Comparison of ENCODE assay signal across 1 cellular context in the genomic region with DNA sequence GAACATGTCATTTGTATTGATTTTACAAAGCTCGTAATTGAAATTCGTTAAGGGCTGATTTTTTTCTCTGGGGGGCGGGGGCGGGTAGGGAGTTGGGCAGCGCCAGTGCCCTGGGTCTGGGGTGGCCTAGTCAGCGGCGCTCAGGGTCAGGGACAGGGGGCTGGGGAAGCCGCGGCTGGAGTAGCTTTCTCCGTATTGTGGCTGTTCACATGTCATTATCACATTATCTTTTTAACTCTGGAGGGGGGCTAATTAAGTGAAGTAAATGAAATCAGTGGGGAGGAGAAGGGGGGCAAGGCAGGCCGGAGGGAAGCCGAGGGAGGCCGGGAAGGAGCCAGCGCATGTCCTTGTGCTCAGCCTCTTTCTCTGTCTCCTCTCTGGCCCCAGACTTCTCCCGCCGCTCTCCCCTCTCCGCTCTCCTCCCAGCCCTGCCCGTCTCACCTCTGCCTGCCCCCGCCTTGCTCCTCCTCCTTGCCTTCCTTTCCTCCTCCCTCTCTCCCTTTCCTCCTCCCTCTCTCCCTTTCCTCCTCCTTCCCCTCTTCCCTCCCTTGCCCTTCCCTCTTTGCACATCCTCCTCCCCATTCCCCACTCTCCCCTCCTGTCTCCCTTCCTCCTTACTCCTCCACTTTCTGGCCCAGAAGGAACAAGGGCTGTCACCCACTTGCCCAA.
TF ChIP-seq lines count a peak whose summit lies in the region.

No MANE protein-coding gene starts in this region.

TF ChIP-seq in HCT116, 20 proteins besides CTCF, POLR2A, EP300 and RAD21:
- TF ChIP-seq CEBPB (IDR thresholded peaks at IDR 0.05; ENCODE audit: low read depth): no peak
- TF ChIP-seq, protein P1, sequence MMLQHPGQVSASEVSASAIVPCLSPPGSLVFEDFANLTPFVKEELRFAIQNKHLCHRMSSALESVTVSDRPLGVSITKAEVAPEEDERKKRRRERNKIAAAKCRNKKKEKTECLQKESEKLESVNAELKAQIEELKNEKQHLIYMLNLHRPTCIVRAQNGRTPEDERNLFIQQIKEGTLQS (IDR thresholded peaks at IDR 0.05): no peak
- no peak for TF ChIP-seq SIN3A (IDR thresholded peaks at IDR 0.05; ENCODE audit: low read depth)
- no peak for TF ChIP-seq ZNF274 (IDR thresholded peaks at IDR 0.05; ENCODE audit: low read depth, low read length)
- TF ChIP-seq, protein P2, sequence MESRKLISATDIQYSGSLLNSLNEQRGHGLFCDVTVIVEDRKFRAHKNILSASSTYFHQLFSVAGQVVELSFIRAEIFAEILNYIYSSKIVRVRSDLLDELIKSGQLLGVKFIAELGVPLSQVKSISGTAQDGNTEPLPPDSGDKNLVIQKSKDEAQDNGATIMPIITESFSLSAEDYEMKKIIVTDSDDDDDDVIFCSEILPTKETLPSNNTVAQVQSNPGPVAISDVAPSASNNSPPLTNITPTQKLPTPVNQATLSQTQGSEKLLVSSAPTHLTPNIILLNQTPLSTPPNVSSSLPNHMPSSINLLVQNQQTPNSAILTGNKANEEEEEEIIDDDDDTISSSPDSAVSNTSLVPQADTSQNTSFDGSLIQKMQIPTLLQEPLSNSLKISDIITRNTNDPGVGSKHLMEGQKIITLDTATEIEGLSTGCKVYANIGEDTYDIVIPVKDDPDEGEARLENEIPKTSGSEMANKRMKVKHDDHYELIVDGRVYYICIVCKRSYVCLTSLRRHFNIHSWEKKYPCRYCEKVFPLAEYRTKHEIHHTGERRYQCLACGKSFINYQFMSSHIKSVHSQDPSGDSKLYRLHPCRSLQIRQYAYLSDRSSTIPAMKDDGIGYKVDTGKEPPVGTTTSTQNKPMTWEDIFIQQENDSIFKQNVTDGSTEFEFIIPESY (IDR thresholded peaks at IDR 0.05; ENCODE audit: extremely low read depth, insufficient replicate concordance, low read length): no peak
- TF ChIP-seq JUND (IDR thresholded peaks at IDR 0.05): no peak
- no peak for TF ChIP-seq ZFX (IDR thresholded peaks at IDR 0.05)
- TF ChIP-seq EZH2 (IDR thresholded peaks at IDR 0.05): no peak
- no peak for TF ChIP-seq EGR1 (IDR thresholded peaks at IDR 0.05; ENCODE audit: low read depth)
- TF ChIP-seq, protein P3, sequence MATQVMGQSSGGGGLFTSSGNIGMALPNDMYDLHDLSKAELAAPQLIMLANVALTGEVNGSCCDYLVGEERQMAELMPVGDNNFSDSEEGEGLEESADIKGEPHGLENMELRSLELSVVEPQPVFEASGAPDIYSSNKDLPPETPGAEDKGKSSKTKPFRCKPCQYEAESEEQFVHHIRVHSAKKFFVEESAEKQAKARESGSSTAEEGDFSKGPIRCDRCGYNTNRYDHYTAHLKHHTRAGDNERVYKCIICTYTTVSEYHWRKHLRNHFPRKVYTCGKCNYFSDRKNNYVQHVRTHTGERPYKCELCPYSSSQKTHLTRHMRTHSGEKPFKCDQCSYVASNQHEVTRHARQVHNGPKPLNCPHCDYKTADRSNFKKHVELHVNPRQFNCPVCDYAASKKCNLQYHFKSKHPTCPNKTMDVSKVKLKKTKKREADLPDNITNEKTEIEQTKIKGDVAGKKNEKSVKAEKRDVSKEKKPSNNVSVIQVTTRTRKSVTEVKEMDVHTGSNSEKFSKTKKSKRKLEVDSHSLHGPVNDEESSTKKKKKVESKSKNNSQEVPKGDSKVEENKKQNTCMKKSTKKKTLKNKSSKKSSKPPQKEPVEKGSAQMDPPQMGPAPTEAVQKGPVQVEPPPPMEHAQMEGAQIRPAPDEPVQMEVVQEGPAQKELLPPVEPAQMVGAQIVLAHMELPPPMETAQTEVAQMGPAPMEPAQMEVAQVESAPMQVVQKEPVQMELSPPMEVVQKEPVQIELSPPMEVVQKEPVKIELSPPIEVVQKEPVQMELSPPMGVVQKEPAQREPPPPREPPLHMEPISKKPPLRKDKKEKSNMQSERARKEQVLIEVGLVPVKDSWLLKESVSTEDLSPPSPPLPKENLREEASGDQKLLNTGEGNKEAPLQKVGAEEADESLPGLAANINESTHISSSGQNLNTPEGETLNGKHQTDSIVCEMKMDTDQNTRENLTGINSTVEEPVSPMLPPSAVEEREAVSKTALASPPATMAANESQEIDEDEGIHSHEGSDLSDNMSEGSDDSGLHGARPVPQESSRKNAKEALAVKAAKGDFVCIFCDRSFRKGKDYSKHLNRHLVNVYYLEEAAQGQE (IDR thresholded peaks at IDR 0.05; ENCODE audit: low read depth): no peak
- no peak for TF ChIP-seq ELF1 (IDR thresholded peaks at IDR 0.05; ENCODE audit: borderline replicate concordance, low read depth)
- TF ChIP-seq CBX3 (IDR thresholded peaks at IDR 0.05; ENCODE audit: low read depth): no peak
- TF ChIP-seq POLR2AphosphoS5 (IDR thresholded peaks at IDR 0.05; ENCODE audit: low read depth, low read length): no peak
- TF ChIP-seq EZH2phosphoT487 (IDR thresholded peaks at IDR 0.05; ENCODE audit: borderline replicate concordance): no peak
- TF ChIP-seq TCF7L2 (IDR thresholded peaks at IDR 0.05; ENCODE audit: borderline replicate concordance, extremely low read depth, insufficient read depth, insufficient read length): no peak
- no peak for TF ChIP-seq SP1 (IDR thresholded peaks at IDR 0.05; ENCODE audit: low read depth)
- no peak for TF ChIP-seq SRF (IDR thresholded peaks at IDR 0.05; ENCODE audit: low read depth)
- TF ChIP-seq YY1 (IDR thresholded peaks at IDR 0.05; ENCODE audit: extremely low read depth, insufficient replicate concordance, low read depth, low read length): no peak
- no peak for TF ChIP-seq FOSL1 (IDR thresholded peaks at IDR 0.05; ENCODE audit: low read depth)
- TF ChIP-seq, protein P4, sequence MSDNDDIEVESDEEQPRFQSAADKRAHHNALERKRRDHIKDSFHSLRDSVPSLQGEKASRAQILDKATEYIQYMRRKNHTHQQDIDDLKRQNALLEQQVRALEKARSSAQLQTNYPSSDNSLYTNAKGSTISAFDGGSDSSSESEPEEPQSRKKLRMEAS (IDR thresholded peaks at IDR 0.05): no peak
TF ChIP-seq in HCT116: peak in this region for 0.
